Comparison of ENCODE assay signal across 11 cellular contexts in genomic region chr3:11634081-11634635, GRCh38. TPM values are rescaled to one million over a fixed set of nuclear protein-coding genes. Genes with fewer than 3 reads are reported as not detected.
A peak's percentile ranks its signal among the peaks of the same experiment; 100 is the strongest.
DNase-seq lines count a peak whose midpoint lies in the region; ATAC-seq and TF ChIP-seq lines count a peak whose summit lies in the region.
"Had no signal": no experiment of that assay in that cellular context is flagged by ENCODE, and none has a peak within 500 bp of the region (broad histone marks: within the 10 kb centered on the region; RNA-seq: fewer than 3 reads in every experiment).

No MANE protein-coding gene starts in this region.

- peaks cover 61% of the 10 kb centered on the region for H3K4me1 ChIP-seq in HEK293 (ENCODE audit: control insufficient read depth, insufficient read depth, low read length)

- H3K27me3 Mint-ChIP-seq in glutamatergic neuron (ENCODE audit: unreplicated experiment) = peaks cover 3% of the 10 kb centered on the region

- H3K9me3 ChIP-seq in HEK293 (ENCODE audit: control insufficient read depth, insufficient read depth, low read depth, low read length) = no peaks in the 10 kb centered on the region

- peaks cover 25% of the 10 kb centered on the region for H3K4me1 Mint-ChIP-seq in glutamatergic neuron (ENCODE audit: low read depth, unreplicated experiment)

- POLR2A ChIA-PET in HEK293 (lab: Yijun Ruan, JAX) = no interaction called here

- no peaks in the 10 kb centered on the region for H3K36me3 Mint-ChIP-seq in glutamatergic neuron (ENCODE audit: unreplicated experiment)

- CTCF ChIA-PET in HEK293 (lab: Yijun Ruan, JAX) = no interaction called here

- intact Hi-C loops in Right ventricle myocardium superior (cut with DNase I) = no loop called here
- intact Hi-C loops in sciatic nerve (cut with DNase I) = no loop called here

- no peaks in the 10 kb centered on the region for H3K9me3 Mint-ChIP-seq in glutamatergic neuron (ENCODE audit: unreplicated experiment)

- no peak for DNase-seq in Right ventricle myocardium superior
- no peak for DNase-seq in sciatic nerve (ENCODE audit: low spot score)
- DNase-seq in UCSD-AML1 (lab: John Stamatoyannopoulos, UW; ENCODE audit: unreplicated experiment) = no peak
- DNase-seq in glutamatergic neuron = no peak
- DNase-seq: activated gamma-delta T cell, DMS153, NCI-H187 treated with DMSO at 0.1 percent for 48 hours had no signal

- H3K27ac ChIP-seq in HEK293 (ENCODE audit: extremely low read depth, low read depth, low read length) (no peak overlapping the region), VCaP (peak overlapping the region; percentile 71; the same call in 1 of the 2 replicates)

- ATAC-seq in Right ventricle myocardium superior (ENCODE audit: poor library complexity) (peak; percentile 18), sciatic nerve (peak; percentile 36), HG02642 (IDR thresholded peaks at IDR 0.05; ENCODE audit: poor library complexity, unreplicated experiment) (no peak), HG03175 (IDR thresholded peaks at IDR 0.05; ENCODE audit: unreplicated experiment) (no peak)

- no peak overlapping the region for H3K4me3 Mint-ChIP-seq in glutamatergic neuron (ENCODE audit: unreplicated experiment)

- H3K36me3 ChIP-seq in HEK293 (ENCODE audit: control insufficient read depth in 2 of 2, insufficient read depth in 1 of 2, low read length in 2 of 2) = no peaks in the 10 kb centered on the region; a peak in 1 of 3 replicates

- no peak overlapping the region for H3K4me3 ChIP-seq in HEK293 (ENCODE audit: low read depth, low read length)

- no peak overlapping the region for H3K27ac Mint-ChIP-seq in glutamatergic neuron (ENCODE audit: unreplicated experiment)

- TF ChIP-seq CTCF in HEK293 (tag by site-specific recombination; IDR thresholded peaks at IDR 0.05) (no peak), VCaP (conservative IDR thresholded peaks at IDR 0.05) (no peak), glutamatergic neuron (IDR thresholded peaks at IDR 0.05; ENCODE audit: partially characterized antibody, unreplicated experiment) (no peak)

TF ChIP-seq in HEK293, 187 proteins besides CTCF, POLR2A, EP300 and RAD21:
- TF ChIP-seq ZNF768 (tag by site-specific recombination; IDR thresholded peaks at IDR 0.05) (no peak), ZBTB17 (tag by site-specific recombination; IDR thresholded peaks at IDR 0.05) (0 out of 2 replicates have a peak, but pooled peaks have one; percentile 14)
TF ChIP-seq in HEK293: peak in this region for 1.

RNA-seq across cellular contexts. Expression of gene VGLL4, which starts 9.6 kb away (rescaled TPM):
- total RNA-seq in Right ventricle myocardium superior = 23.0 TPM
- 96.5 TPM for total RNA-seq in sciatic nerve
- total RNA-seq in glutamatergic neuron (ENCODE audit: unreplicated experiment) = 29.4 TPM

Comparison
In these comparisons a context has a peak if more than half of its experiments do, and no peak if none do; other contexts are left out.
1. ATAC-seq: peak in Right ventricle myocardium superior (single experiment) and sciatic nerve (single experiment); none in HG02642 (single experiment) and HG03175 (single experiment).